25 cellular contexts compared by ENCODE assay signal in the genomic region with DNA sequence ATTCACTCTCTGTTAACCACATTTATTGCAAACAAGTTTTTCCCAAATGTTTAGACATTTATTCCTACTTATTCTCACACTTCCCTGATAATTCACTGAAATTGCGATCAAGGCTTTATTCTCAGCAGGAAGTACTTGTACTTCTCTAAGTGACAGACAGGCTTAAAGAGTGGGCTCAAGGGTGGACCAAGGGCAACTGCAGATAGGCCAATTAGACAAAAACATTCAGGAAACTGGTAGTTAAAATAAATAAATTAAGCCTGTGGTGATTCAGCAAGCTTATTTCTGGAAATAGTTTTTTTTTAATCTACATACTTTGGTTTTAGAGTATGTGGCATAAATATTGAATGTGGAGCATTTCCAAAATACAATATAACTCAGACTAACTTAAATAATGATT.
DNase-seq lines count a peak whose midpoint lies in the region; ATAC-seq, FAIRE-seq and TF ChIP-seq lines count a peak whose summit lies in the region.
"Had no signal": no experiment of that assay in that cellular context is flagged by ENCODE, and none has a peak within 500 bp of the region (broad histone marks: within the 10 kb centered on the region; RNA-seq: fewer than 3 reads in every experiment).

No MANE protein-coding gene starts in this region.

- H3K14ac ChIP-seq in IMR-90 (replicated peaks; ENCODE audit: low read depth, low read length) (peak overlapping the region; percentile 23; the same call in 1 of the 2 replicates), H9 (ENCODE audit: insufficient read depth, low read length) (no peak overlapping the region)

- no peak overlapping the region for H3K4me3 Mint-ChIP-seq in H9
- H3K4me3 Mint-ChIP-seq: activated CD4-positive, alpha-beta T cell treated with anti-CD3 and anti-CD28 coated beads, Interleukin-2, amount 10 ng/mL, durations not matched to agents 7 days and 5 days; activated naive CD4-positive, alpha-beta T cell treated with anti-CD3 and anti-CD28 coated beads for 36 hours; CD4-positive, alpha-beta T cell; dendritic cell treated with granulocyte-macrophage colony-stimulating factor and Interleukin-4, amounts not matched to agents 40 ng/mL and 50 ng/mL, for 4 days; neural crest cell had no signal

- H3K27me3 ChIP-seq in A673 (replicated peaks; ENCODE audit: insufficient read depth, low read depth, low read length, poor library complexity), result no peaks in the 10 kb centered on the region
- no peaks in the 10 kb centered on the region for H3K27me3 ChIP-seq in IMR-90 (ENCODE audit: control insufficient read depth, insufficient read depth, low read length)
- no peaks in the 10 kb centered on the region for H3K27me3 ChIP-seq in H9 (ENCODE audit: insufficient read depth, low read length)
- H3K27me3 ChIP-seq in right cardiac atrium (ENCODE audit: control insufficient read depth, insufficient read depth), result no peaks in the 10 kb centered on the region
- H3K27me3 ChIP-seq: body of pancreas, SJCRH30, vagina had no signal

- H3K56ac ChIP-seq in IMR-90 (ENCODE audit: extremely low read depth, insufficient read depth, low read length) (peak overlapping the region; percentile 13; the same call in 1 of the 2 replicates), H9 (ENCODE audit: insufficient read length, low read depth, low read length) (no peak overlapping the region)

- H3K23ac ChIP-seq in IMR-90 (ENCODE audit: low read depth, low read length), result no peak overlapping the region
- no peak overlapping the region for H3K23ac ChIP-seq in H9 (ENCODE audit: insufficient read length, low read depth, low read length)

- no peak overlapping the region for H2AFZ ChIP-seq in IMR-90 (replicated peaks; ENCODE audit: low read length, poor library complexity)
- H2AFZ ChIP-seq in H9 (ENCODE audit: low read length), result no peak overlapping the region

- H3K4ac ChIP-seq in IMR-90 (ENCODE audit: low read depth, low read length) (peak overlapping the region; percentile 73), H9 (ENCODE audit: low read depth, low read length) (no peak overlapping the region)

- TF ChIP-seq POLR2A in IMR-90 (IDR thresholded peaks at IDR 0.05; ENCODE audit: low read depth, low read length), result no peak
- TF ChIP-seq POLR2A in GM18505 (IDR thresholded peaks at IDR 0.05; ENCODE audit: borderline replicate concordance, extremely low read depth, insufficient read depth, insufficient read length), result no peak

- peak overlapping the region; percentile 98 for H2BK5ac ChIP-seq in IMR-90 (ENCODE audit: low read depth, low read length, poor library complexity, severe bottlenecking)
- H2BK5ac ChIP-seq in H9 (ENCODE audit: insufficient read length, low read length), result no peak overlapping the region

- H3K9me3 Mint-ChIP-seq in H9, result no peaks in the 10 kb centered on the region
- H3K9me3 Mint-ChIP-seq: activated naive CD4-positive, alpha-beta T cell treated with anti-CD3 and anti-CD28 coated beads for 36 hours; CD4-positive, alpha-beta T cell; dendritic cell treated with granulocyte-macrophage colony-stimulating factor and Interleukin-4, amounts not matched to agents 40 ng/mL and 50 ng/mL, for 4 days had no signal

- H3K27ac Mint-ChIP-seq in H9, result no peak overlapping the region
- H3K27ac Mint-ChIP-seq: activated CD4-positive, alpha-beta T cell treated with anti-CD3 and anti-CD28 coated beads, Interleukin-2, amount 10 ng/mL, durations not matched to agents 7 days and 5 days; activated naive CD4-positive, alpha-beta T cell treated with anti-CD3 and anti-CD28 coated beads for 36 hours; CD4-positive, alpha-beta T cell had no signal

- H3K79me1 ChIP-seq in IMR-90 (ENCODE audit: low read depth in 1 of 2, low read length in 2 of 2) (peaks cover 20 to 49% of the 10 kb centered on the region in 2 experiments), H9 (ENCODE audit: insufficient read depth, low read depth, low read length, poor library complexity, severe bottlenecking) (no peaks in the 10 kb centered on the region)

- H3K27ac ChIP-seq in A673 (ENCODE audit: low read depth, low read length, poor library complexity, severe bottlenecking) (no peak overlapping the region), IMR-90 (ENCODE audit: insufficient read depth, low read length) (peak overlapping the region; percentile 58; the same call in 1 of the 2 replicates), H9 (ENCODE audit: insufficient read length, low read depth, low read length) (no peak overlapping the region), right cardiac atrium (ENCODE audit: low read length) (no peak overlapping the region)
- H3K27ac ChIP-seq: epithelial cell of prostate, SJCRH30, vagina had no signal

- no peak for FAIRE-seq in frontal cortex (lab: Jason Lieb, UNC)
- FAIRE-seq: islet of Langerhans, TTC549 had no signal

- H3K36me3 Mint-ChIP-seq in H9 (ENCODE audit: insufficient read depth in 1 of 3, low read depth in 3 of 3), result no peaks in the 10 kb centered on the region; a peak in 1 of 7 replicates

- peak overlapping the region; percentile 22; the same call in 1 of the 3 replicates for H2BK15ac ChIP-seq in IMR-90 (ENCODE audit: low read depth, low read length)
- H2BK15ac ChIP-seq in H9 (ENCODE audit: low read depth, low read length), result no peak overlapping the region

- H3K79me2 ChIP-seq in H9 (ENCODE audit: insufficient read depth, low read length), result no peaks in the 10 kb centered on the region

- H4K5ac ChIP-seq in IMR-90 (ENCODE audit: low read depth, low read length) (no peak overlapping the region; the same call in 1 of the 2 replicates), H9 (ENCODE audit: insufficient read length, low read depth, low read length) (no peak overlapping the region)

- DNase-seq in A673 (ENCODE audit: low spot score) (peak; percentile 49), IMR-90 (peak; percentile 71), amniotic epithelial cell (ENCODE audit: low read depth) (peak; percentile 26), fibroblast of villous mesenchyme (ENCODE audit: low read depth) (peak; percentile 52), frontal cortex (ENCODE audit: low spot score in 2 of 2) (no peak), H9 (no peak), right cardiac atrium (no peak)
- DNase-seq: ACHN; activated CD4-positive, alpha-beta T cell treated with anti-CD3 and anti-CD28 coated beads, Interleukin-2, amount 10 ng/mL, durations not matched to agents 7 days and 5 days; activated CD8-positive, alpha-beta memory T cell treated with anti-CD3 and anti-CD28 coated beads, Interleukin-2, amount 50 U/mL, for 48 hours; body of pancreas; CD4-positive, alpha-beta T cell; DMS79; NCI-H2081 treated with DMSO at 0.1 percent for 48 hours; NCI-H524 treated with DMSO at 0.1 percent for 48 hours; retina; SJCRH30 had no signal

- no peak overlapping the region for H2AK9ac ChIP-seq in IMR-90 (replicated peaks; ENCODE audit: low read depth, low read length, poor library complexity)

- H3K36me3 ChIP-seq in A673 (ENCODE audit: insufficient read depth, low read length, poor library complexity, severe bottlenecking) (no peaks in the 10 kb centered on the region), IMR-90 (ENCODE audit: control insufficient read depth, insufficient read depth, low read length) (no peaks in the 10 kb centered on the region)
- H3K36me3 ChIP-seq: SJCRH30, vagina had no signal

- no peaks in the 10 kb centered on the region for H4K20me1 ChIP-seq in IMR-90 (ENCODE audit: insufficient read depth, low read length)
- no peaks in the 10 kb centered on the region for H4K20me1 ChIP-seq in H9 (ENCODE audit: control insufficient read depth, insufficient read depth, insufficient read length)

- in situ Hi-C loops in IMR-90 (cut with MboI; ENCODE audit: low sequenced_read_pairs), result no loop called here

- POLR2A ChIA-PET in A673 (lab: Charles Lee; ENCODE audit: low non-redundant PET) (no interaction called here), IMR-90 (lab: Charles Lee; ENCODE audit: unreplicated experiment) (interaction anchor here (0.7 kb wide), 2 partner anchors 90 to 135 kb away, joined by 3 read pairs; no protein-coding TSS in a partner anchor)

- H3K23me2 ChIP-seq in H9 (ENCODE audit: insufficient read length, low read depth, low read length, poor library complexity, severe bottlenecking), result no peaks in the 10 kb centered on the region

- H3T11ph ChIP-seq in H9 (ENCODE audit: low read length), result no peak overlapping the region

- TF ChIP-seq CTCF in A673 (conservative IDR thresholded peaks at IDR 0.05; ENCODE audit: low read depth, low read length) (no peak), IMR-90 (conservative IDR thresholded peaks at IDR 0.05; ENCODE audit: low read depth, low read length) (no peak), fibroblast of villous mesenchyme (IDR thresholded peaks at IDR 0.05; ENCODE audit: insufficient read depth, low read depth, low read length) (no peak), H9 (conservative IDR thresholded peaks at IDR 0.05) (no peak)

- intact Hi-C loops in A673 (cut with micrococcal nuclease; ENCODE audit: unreplicated experiment) (no loop called here), IMR-90 (cut with micrococcal nuclease) (loop anchor here (5.0 kb wide), 2 partner anchors 40 to 75 kb away; no protein-coding TSS in a partner anchor), right cardiac atrium (cut with DNase I) (no loop called here)

- no peaks in the 10 kb centered on the region for H3K27me3 Mint-ChIP-seq in H9 (ENCODE audit: low read depth)
- H3K27me3 Mint-ChIP-seq: CD4-positive, alpha-beta T cell; dendritic cell treated with granulocyte-macrophage colony-stimulating factor and Interleukin-4, amounts not matched to agents 40 ng/mL and 50 ng/mL, for 4 days had no signal

- H3K9me3 ChIP-seq in A673 (ENCODE audit: low read depth, low read length, poor library complexity, severe bottlenecking), result no peaks in the 10 kb centered on the region
- no peaks in the 10 kb centered on the region for H3K9me3 ChIP-seq in IMR-90 (ENCODE audit: control insufficient read depth, insufficient read depth, low read length)
- H3K9me3 ChIP-seq in H9 (ENCODE audit: control insufficient read depth, low read depth, low read length), result no peaks in the 10 kb centered on the region
- H3K9me3 ChIP-seq in right cardiac atrium (ENCODE audit: control insufficient read depth, low read length), result no peaks in the 10 kb centered on the region
- H3K9me3 ChIP-seq: body of pancreas, vagina had no signal

- H4K91ac ChIP-seq in IMR-90 (ENCODE audit: insufficient read depth, low read depth, low read length) (peak overlapping the region; percentile 35; the same call in 1 of the 2 replicates), H9 (ENCODE audit: insufficient read length, low read depth, low read length) (no peak overlapping the region)

- H4K8ac ChIP-seq in IMR-90 (ENCODE audit: low read depth in 2 of 2, low read length in 2 of 2) (peak overlapping the region; percentile 55 to 89), H9 (replicated peaks; ENCODE audit: insufficient read length, low read depth, low read length) (no peak overlapping the region)

- H3K4me1 ChIP-seq in A673 (ENCODE audit: insufficient read depth, low read length, poor library complexity, severe bottlenecking) (peaks cover 7% of the 10 kb centered on the region), IMR-90 (ENCODE audit: control insufficient read depth, insufficient read depth, low read length) (peaks cover 34% of the 10 kb centered on the region), H9 (ENCODE audit: insufficient read depth, low read length) (0 out of 2 replicates have a peak, but pooled peaks cover 3% of the 10 kb centered on the region), right cardiac atrium (ENCODE audit: control insufficient read depth, insufficient read depth, low read length) (no peaks in the 10 kb centered on the region)
- H3K4me1 ChIP-seq: vagina had no signal

- H3K18ac ChIP-seq in IMR-90 (ENCODE audit: low read depth, low read length) (peak overlapping the region; percentile 97; the same call in 1 of the 2 replicates), H9 (ENCODE audit: insufficient read length, low read depth, low read length) (no peak overlapping the region)

- H2BK20ac ChIP-seq in IMR-90 (ENCODE audit: low read depth, low read length), result peak overlapping the region; percentile 75; the same call in 1 of the 2 replicates
- H2BK20ac ChIP-seq in H9 (ENCODE audit: low read depth, low read length, poor library complexity, severe bottlenecking), result no peak overlapping the region

- H3K4me3 ChIP-seq in A673 (ENCODE audit: low read depth, low read length, poor library complexity, severe bottlenecking) (no peak overlapping the region), IMR-90 (ENCODE audit: insufficient read depth, low read depth, low read length) (no peak overlapping the region), fibroblast of villous mesenchyme (ENCODE audit: low read depth, low read length) (no peak overlapping the region), right cardiac atrium (ENCODE audit: low read length) (no peak overlapping the region)
- H3K4me3 ChIP-seq: body of pancreas, SJCRH30, vagina had no signal

- ATAC-seq in IMR-90 (ENCODE audit: low read depth) (peak; percentile 18), GM18505 (IDR thresholded peaks at IDR 0.05; ENCODE audit: unreplicated experiment) (no peak), right cardiac atrium (no peak)
- ATAC-seq: body of pancreas had no signal

- H3K4me2 ChIP-seq in IMR-90 (ENCODE audit: low read depth, low read length) (peak overlapping the region; percentile 64; the same call in 1 of the 2 replicates), H9 (ENCODE audit: insufficient read depth, insufficient read length, low read length) (no peak overlapping the region)

- H3K9me1 ChIP-seq in IMR-90 (ENCODE audit: insufficient read depth, low read length), result peaks cover 39% of the 10 kb centered on the region

- H2BK12ac ChIP-seq in H9 (ENCODE audit: insufficient read length, low read depth, low read length), result no peak overlapping the region

- no peak for TF ChIP-seq RAD21 in IMR-90 (IDR thresholded peaks at IDR 0.05; ENCODE audit: low read length)

- BruUV-seq in A673 (replicated peaks; lab: Mats Ljungman, UMichigan) (no TSS peak), IMR-90 (replicated peaks; lab: Mats Ljungman, UMichigan) (no TSS peak)

- dilution Hi-C loops in IMR-90 (cut with HindIII; ENCODE audit: low sequenced_read_pairs, unreplicated experiment), result no loop called here

- H2AK5ac ChIP-seq in IMR-90 (ENCODE audit: low read depth, low read length) (peak overlapping the region; percentile 27; the same call in 1 of the 2 replicates), H9 (ENCODE audit: insufficient read length, low read length) (no peak overlapping the region)

- CTCF ChIA-PET in A673 (lab: Charles Lee), result no interaction called here
- CTCF ChIA-PET in IMR-90 (lab: Yijun Ruan, JAX), result no interaction called here

- H3K9ac ChIP-seq in IMR-90 (ENCODE audit: low read depth, low read length) (no peak overlapping the region), H9 (ENCODE audit: extremely low read depth, insufficient read length, low read length) (no peak overlapping the region)

- H2BK120ac ChIP-seq in IMR-90 (ENCODE audit: low read depth, low read length), result peak overlapping the region; percentile 95
- H2BK120ac ChIP-seq in H9 (ENCODE audit: low read depth, low read length, poor library complexity, severe bottlenecking), result no peak overlapping the region

- no CpG with 5 or more reads among the region's 1 CpG for WGBS in IMR-90 (ENCODE audit: extremely low coverage in 2 of 2, insufficient read length in 1 of 2), 2 experiments
- WGBS in H9 (ENCODE audit: extremely low coverage, insufficient read length, low lambda C conversion rate), result no CpG with 5 or more reads among the region's 1 CpG
- WGBS in right cardiac atrium, result 73% methylated on average over 1 of the region's 1 CpG

- peaks cover 18 to 23% of the 10 kb centered on the region in 2 experiments for H3K4me1 Mint-ChIP-seq in H9

Comparison
In these comparisons a context has a peak if more than half of its experiments do, and no peak if none do; other contexts are left out.
1. DNase-seq: peak in A673 (single experiment), IMR-90 (single experiment), amniotic epithelial cell (single experiment) and fibroblast of villous mesenchyme (single experiment); none in frontal cortex (0 of 2), H9 (single experiment) and right cardiac atrium (0 of 3).